ENCODE assay signal across 8 cellular contexts in genomic region chrX:121000589-121000988, GRCh38. TPM values are rescaled to one million over a fixed set of nuclear protein-coding genes. Genes with fewer than 3 reads are reported as not detected.
DNase-seq lines count a peak whose midpoint lies in the region; ATAC-seq and TF ChIP-seq lines count a peak whose summit lies in the region.

No MANE protein-coding gene starts in this region.

- H3K36me3 ChIP-seq in RWPE2 (ENCODE audit: low read depth) (no peaks in the 10 kb centered on the region), kidney epithelial cell (ENCODE audit: control insufficient read depth, insufficient read depth, low read length) (no peaks in the 10 kb centered on the region)

- no peaks in the 10 kb centered on the region for H3K27me3 ChIP-seq in RWPE2 (ENCODE audit: insufficient read depth, poor library complexity, severe bottlenecking)
- no peaks in the 10 kb centered on the region for H3K27me3 ChIP-seq in kidney epithelial cell (ENCODE audit: control insufficient read depth, insufficient read depth, low read length)

- no peak overlapping the region for H3K27ac ChIP-seq in RWPE2 (ENCODE audit: poor library complexity, severe bottlenecking)

- ATAC-seq in HG03442 (IDR thresholded peaks at IDR 0.05; ENCODE audit: unreplicated experiment) (peak; percentile 58), RWPE2 (ENCODE audit: low read depth) (no peak), HG02870 (IDR thresholded peaks at IDR 0.05; ENCODE audit: unreplicated experiment) (no peak), GM21515 (IDR thresholded peaks at IDR 0.05; ENCODE audit: unreplicated experiment) (no peak)

- H3K4me3 ChIP-seq in RWPE2 (ENCODE audit: severe bottlenecking) (no peak overlapping the region), kidney epithelial cell (ENCODE audit: low read depth, low read length) (no peak overlapping the region)

- peak; percentile 47 for TF ChIP-seq CTCF in RWPE2 (IDR thresholded peaks at IDR 0.05; ENCODE audit: poor library complexity, severe bottlenecking)
- TF ChIP-seq CTCF in kidney epithelial cell (IDR thresholded peaks at IDR 0.05; ENCODE audit: insufficient read depth, low read length, poor library complexity, severe bottlenecking) = peak; percentile 19

- H3K4me1 ChIP-seq in RWPE2 (ENCODE audit: insufficient read depth, poor library complexity, severe bottlenecking) = no peaks in the 10 kb centered on the region

- H3K9me3 ChIP-seq in RWPE2 (ENCODE audit: severe bottlenecking) = no peaks in the 10 kb centered on the region

- peak; percentile 29 for DNase-seq in Daoy (ENCODE audit: low read depth)
- DNase-seq in RWPE2 (ENCODE audit: low spot score) = no peak
- DNase-seq in kidney epithelial cell (ENCODE audit: low read depth) = no peak
- no peak for DNase-seq in NCI-H2196 treated with DMSO at 0.1 percent for 48 hours (lab: John Stamatoyannopoulos, UW; ENCODE audit: unreplicated experiment)
- DNase-seq in NCI-H146 (lab: John Stamatoyannopoulos, UW) = no peak

RNA-seq across cellular contexts. Expression of gene CT47A1, which starts 15.0 kb away (rescaled TPM):
- 3.5 and 11.9 TPM in 2 replicates for total RNA-seq in Daoy (2014; rRNA removed; shearing (Covaris generic))
- total RNA-seq in kidney epithelial cell = not detected in 2 replicates

RNA-seq across cellular contexts. Expression of gene CT47A2, which starts 19.9 kb away (rescaled TPM):
- total RNA-seq in Daoy (2014; rRNA removed; shearing (Covaris generic)) = not detected in 2 replicates
- not detected in 2 replicates for total RNA-seq in kidney epithelial cell

RNA-seq across cellular contexts. Expression of gene CT47A3, which starts 24.7 kb away (rescaled TPM):
- total RNA-seq in Daoy (2014; rRNA removed; shearing (Covaris generic)) = not detected in 2 replicates
- total RNA-seq in kidney epithelial cell = not detected in 2 replicates

RNA-seq across cellular contexts. Expression of gene CT47A4, which starts 29.6 kb away (rescaled TPM):
- total RNA-seq in Daoy (2014; rRNA removed; shearing (Covaris generic)) = not detected in 2 replicates
- total RNA-seq in kidney epithelial cell = not detected in 2 replicates

RNA-seq across cellular contexts. Expression of gene CT47A5, which starts 34.4 kb away (rescaled TPM):
- not detected in 2 replicates for total RNA-seq in Daoy (2014; rRNA removed; shearing (Covaris generic))
- not detected in 2 replicates for total RNA-seq in kidney epithelial cell
